Comparison of ENCODE assay signal across 8 cellular contexts in genomic region chr4:83109480-83110221, GRCh38. TPM values are rescaled to one million over a fixed set of nuclear protein-coding genes. Genes with fewer than 3 reads are reported as not detected.
DNase-seq lines count a peak whose midpoint lies in the region; ATAC-seq and TF ChIP-seq lines count a peak whose summit lies in the region.

No MANE protein-coding gene starts in this region.

- H3K4me3 ChIP-seq in CD8-positive, alpha-beta memory T cell (ENCODE audit: low read length), result peak overlapping the region; percentile 79
- H3K4me3 ChIP-seq in ascending aorta (peak overlapping the region; percentile 79 to 80), iPS-18a (ENCODE audit: low read length) (peak overlapping the region; percentile 58), spleen (peak overlapping the region; percentile 50 to 84 (median 61))

- peak overlapping the region; percentile 95 to 98 (median 96) for H3K4me3 Mint-ChIP-seq in CD8-positive, alpha-beta memory T cell

- no peaks in the 10 kb centered on the region for H3K27me3 ChIP-seq in CD8-positive, alpha-beta memory T cell (ENCODE audit: insufficient read depth, low read length, poor library complexity, severe bottlenecking)
- H3K27me3 ChIP-seq in ascending aorta (no peaks in the 10 kb centered on the region), iPS-18a (ENCODE audit: control insufficient read depth, insufficient read depth, low read length) (peaks cover 13% of the 10 kb centered on the region), spleen (replicated peaks in 1 of 7) (no peaks in the 10 kb centered on the region)

- CTCF ChIA-PET in CD8-positive, alpha-beta memory T cell (lab: Charles Lee), result interaction anchor here (0.6 to 6.8 kb wide), 40 partner anchors 9 to 175 kb away, joined by 3 to 57 read pairs (median 5); partner anchors contain the start of genes COPS4 and COQ2

- H3K27me3 Mint-ChIP-seq in CD8-positive, alpha-beta memory T cell, result peaks cover 0 to 6% of the 10 kb centered on the region in 2 donors

- H3K9ac ChIP-seq in iPS-18a (ENCODE audit: low read length), result peak overlapping the region; percentile 45

- no peak for TF ChIP-seq POLR2A in spleen (IDR thresholded peaks at IDR 0.05)

- H3K36me3 Mint-ChIP-seq in CD8-positive, alpha-beta memory T cell, result peaks cover 5 to 52% (median 11%) of the 10 kb centered on the region in 3 donors

- H3K36me3 ChIP-seq in CD8-positive, alpha-beta memory T cell (ENCODE audit: insufficient read depth, low read length), result peaks cover 9% of the 10 kb centered on the region
- H3K36me3 ChIP-seq in ascending aorta (no peaks in the 10 kb centered on the region), iPS-18a (ENCODE audit: control insufficient read depth, low read depth, low read length) (no peaks in the 10 kb centered on the region), spleen (peaks cover 0 to 37% (median 21%) of the 10 kb centered on the region in 6 donors)

- 0 to 1% (median 0%) methylated on average over 32 to 64 of the region's 64 CpGs for WGBS in spleen, 5 donors

- ATAC-seq in GM19395 (IDR thresholded peaks at IDR 0.05; ENCODE audit: unreplicated experiment), result peak; percentile 19
- peak; percentile 14 for ATAC-seq in HG03571 (IDR thresholded peaks at IDR 0.05; ENCODE audit: unreplicated experiment)

- peak overlapping the region; percentile 58 for H3K27ac ChIP-seq in CD8-positive, alpha-beta memory T cell (ENCODE audit: low read depth, low read length)
- H3K27ac ChIP-seq in ascending aorta (peak overlapping the region in 1 of 2 donors; percentile 8), iPS-18a (ENCODE audit: low read length) (no peak overlapping the region), spleen (peak overlapping the region; percentile 62 to 97 (median 94))

- peaks cover 41% of the 10 kb centered on the region for H3K4me1 ChIP-seq in CD8-positive, alpha-beta memory T cell (ENCODE audit: insufficient read depth, low read length)
- H3K4me1 ChIP-seq in ascending aorta (no peaks in the 10 kb centered on the region), iPS-18a (ENCODE audit: control insufficient read depth, low read depth, low read length) (peaks cover 11% of the 10 kb centered on the region), spleen (peaks cover 2 to 87% (median 42%) of the 10 kb centered on the region in 6 donors)

- peak overlapping the region; percentile 92 to 99 (median 97) for H3K27ac Mint-ChIP-seq in CD8-positive, alpha-beta memory T cell

- no peaks in the 10 kb centered on the region for H3K9me3 Mint-ChIP-seq in CD8-positive, alpha-beta memory T cell

- POLR2A ChIA-PET in CD8-positive, alpha-beta memory T cell (lab: Charles Lee), result interaction anchor here (0.8 to 1.8 kb wide), 10 partner anchors 9 to 175 kb away, joined by 3 to 13 read pairs (median 4); partner anchors contain the start of genes COPS4 and COQ2

- TF ChIP-seq CTCF in ascending aorta (IDR thresholded peaks at IDR 0.05), result no peak
- no peak for TF ChIP-seq CTCF in spleen (IDR thresholded peaks at IDR 0.05 in 8 of 11, conservative IDR thresholded peaks at IDR 0.05 in 3 of 11)

- intact Hi-C loops in ascending aorta (cut with DNase I), result no loop called here
- intact Hi-C loops in spleen (cut with DNase I; ENCODE audit: low total_unique reads), result no loop called here

- no peaks in the 10 kb centered on the region for H3K9me3 ChIP-seq in CD8-positive, alpha-beta memory T cell (ENCODE audit: low read length)
- H3K9me3 ChIP-seq in ascending aorta, result no peaks in the 10 kb centered on the region
- no peaks in the 10 kb centered on the region for H3K9me3 ChIP-seq in iPS-18a (ENCODE audit: control insufficient read depth, low read depth, low read length)
- no peaks in the 10 kb centered on the region for H3K9me3 ChIP-seq in spleen

- H3K4me1 Mint-ChIP-seq in CD8-positive, alpha-beta memory T cell, result peaks cover 44 to 76% (median 75%) of the 10 kb centered on the region in 3 donors

- DNase-seq in CD8-positive, alpha-beta memory T cell, result peak; percentile 27 to 61 (median 43)
- DNase-seq in SHP77 treated with DMSO at 0.1 percent for 48 hours (lab: John Stamatoyannopoulos, UW) (peak; percentile 71), ascending aorta (ENCODE audit: low spot score in 2 of 2) (no peak), spleen (peak; percentile 91), SW 1271 (lab: John Stamatoyannopoulos, UW) (no peak)

RNA-seq across cellular contexts. Expression of gene PLAC8, which starts 4.9 kb away (rescaled TPM):
- 10 to 100 TPM; 17.8 to 19.7 TPM for total RNA-seq in CD8-positive, alpha-beta memory T cell
- 550 TPM for polyA plus RNA-seq in CD8-positive, alpha-beta memory T cell
- total RNA-seq in ascending aorta (1.1 TPM), spleen (100 to 1,000 TPM; 156 to 341 (median 215) TPM)
- polyA plus RNA-seq in spleen, result 100 to 1,000 TPM; 193 to 321 (median 256) TPM

Comparison
In these comparisons a context has a peak if more than half of its experiments do, and no peak if none do; other contexts are left out.
1. DNase-seq: peak in CD8-positive, alpha-beta memory T cell (5 of 5), SHP77 treated with DMSO at 0.1 percent for 48 hours (single experiment) and spleen (single experiment); none in ascending aorta (0 of 2) and SW 1271 (0 of 2).
2. RNA of gene PLAC8, which starts 4.9 kb away (total RNA-seq): 156 to 341 TPM in spleen; 17.8 to 19.7 TPM in CD8-positive, alpha-beta memory T cell and 1.1 TPM in ascending aorta (single experiment); every median in the first group is over 4 times any median in the second.
3. Peak in every context shown above with its lines, with median percentiles within 50 percentile points of each other: H3K4me3 ChIP-seq.